ENCODE assay signal across 1 cellular context in the genomic region with DNA sequence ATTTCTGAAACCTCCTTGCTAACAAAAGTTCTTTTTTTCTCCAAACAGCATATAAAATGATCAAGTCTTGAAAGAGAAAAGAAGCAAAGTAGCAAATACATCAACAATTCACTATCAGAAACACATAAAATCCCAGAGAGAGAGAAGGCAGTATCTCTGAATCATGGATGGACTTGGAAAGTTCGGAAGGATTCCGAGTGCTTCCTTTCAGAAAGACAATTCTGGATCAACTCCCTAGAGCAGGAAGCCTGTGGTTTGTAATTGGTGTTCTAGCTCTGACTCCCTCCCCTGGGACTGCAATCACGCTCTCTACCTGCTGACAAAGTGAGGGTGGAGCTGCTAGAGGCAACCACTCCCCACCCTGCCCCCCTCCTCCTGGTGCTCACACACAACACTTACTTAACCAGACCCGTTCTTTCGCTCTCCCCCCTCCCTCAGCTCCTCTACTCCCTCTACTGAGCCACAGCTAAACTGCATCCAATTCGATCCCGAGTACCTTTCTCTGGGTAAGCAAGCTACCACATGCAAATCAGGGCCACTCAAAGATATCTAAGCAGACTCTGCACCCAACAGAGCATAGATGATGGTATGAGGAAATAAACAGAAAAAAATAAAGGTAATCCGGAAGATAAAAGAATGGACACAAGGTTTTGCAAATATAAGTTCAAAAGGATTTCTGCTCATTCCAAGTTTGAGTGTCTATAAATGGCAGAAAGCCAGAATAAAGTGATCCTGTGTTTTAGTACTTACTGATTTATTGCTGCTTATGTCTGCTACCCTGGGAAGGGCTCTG.
TF ChIP-seq lines count a peak whose summit lies in the region.

A gene (minus strand): TSS at position 235 of the 793 bp plus-strand sequence. CDS start 1,957 bp downstream, outside the sequence.

TF ChIP-seq in HepG2, 621 proteins besides CTCF, POLR2A, EP300 and RAD21 (continued from another document and continues in another):
- TF ChIP-seq, protein P1, sequence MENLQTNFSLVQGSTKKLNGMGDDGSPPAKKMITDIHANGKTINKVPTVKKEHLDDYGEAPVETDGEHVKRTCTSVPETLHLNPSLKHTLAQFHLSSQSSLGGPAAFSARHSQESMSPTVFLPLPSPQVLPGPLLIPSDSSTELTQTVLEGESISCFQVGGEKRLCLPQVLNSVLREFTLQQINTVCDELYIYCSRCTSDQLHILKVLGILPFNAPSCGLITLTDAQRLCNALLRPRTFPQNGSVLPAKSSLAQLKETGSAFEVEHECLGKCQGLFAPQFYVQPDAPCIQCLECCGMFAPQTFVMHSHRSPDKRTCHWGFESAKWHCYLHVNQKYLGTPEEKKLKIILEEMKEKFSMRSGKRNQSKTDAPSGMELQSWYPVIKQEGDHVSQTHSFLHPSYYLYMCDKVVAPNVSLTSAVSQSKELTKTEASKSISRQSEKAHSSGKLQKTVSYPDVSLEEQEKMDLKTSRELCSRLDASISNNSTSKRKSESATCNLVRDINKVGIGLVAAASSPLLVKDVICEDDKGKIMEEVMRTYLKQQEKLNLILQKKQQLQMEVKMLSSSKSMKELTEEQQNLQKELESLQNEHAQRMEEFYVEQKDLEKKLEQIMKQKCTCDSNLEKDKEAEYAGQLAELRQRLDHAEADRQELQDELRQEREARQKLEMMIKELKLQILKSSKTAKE (CRISPR knock-in tag; IDR thresholded peaks at IDR 0.05; ENCODE audit: borderline replicate concordance), result peak; percentile 42; the same call in 1 of the 2 replicates
- peak; percentile 91 for TF ChIP-seq KAT7 (CRISPR knock-in tag; IDR thresholded peaks at IDR 0.05; ENCODE audit: borderline replicate concordance)
- peak; percentile 86 for TF ChIP-seq HOXA9 (CRISPR knock-in tag; IDR thresholded peaks at IDR 0.05; ENCODE audit: borderline replicate concordance)
- no peak for TF ChIP-seq ZNF703 (CRISPR knock-in tag; IDR thresholded peaks at IDR 0.05; ENCODE audit: borderline replicate concordance)
- no peak for TF ChIP-seq ZNF484 (CRISPR knock-in tag; IDR thresholded peaks at IDR 0.05; ENCODE audit: borderline replicate concordance, low read depth)
- TF ChIP-seq, protein P2, sequence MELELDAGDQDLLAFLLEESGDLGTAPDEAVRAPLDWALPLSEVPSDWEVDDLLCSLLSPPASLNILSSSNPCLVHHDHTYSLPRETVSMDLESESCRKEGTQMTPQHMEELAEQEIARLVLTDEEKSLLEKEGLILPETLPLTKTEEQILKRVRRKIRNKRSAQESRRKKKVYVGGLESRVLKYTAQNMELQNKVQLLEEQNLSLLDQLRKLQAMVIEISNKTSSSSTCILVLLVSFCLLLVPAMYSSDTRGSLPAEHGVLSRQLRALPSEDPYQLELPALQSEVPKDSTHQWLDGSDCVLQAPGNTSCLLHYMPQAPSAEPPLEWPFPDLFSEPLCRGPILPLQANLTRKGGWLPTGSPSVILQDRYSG (CRISPR knock-in tag; IDR thresholded peaks at IDR 0.05), result no peak
- no peak for TF ChIP-seq CENPT (CRISPR knock-in tag; IDR thresholded peaks at IDR 0.05; ENCODE audit: low read depth)
- TF ChIP-seq, protein P3, sequence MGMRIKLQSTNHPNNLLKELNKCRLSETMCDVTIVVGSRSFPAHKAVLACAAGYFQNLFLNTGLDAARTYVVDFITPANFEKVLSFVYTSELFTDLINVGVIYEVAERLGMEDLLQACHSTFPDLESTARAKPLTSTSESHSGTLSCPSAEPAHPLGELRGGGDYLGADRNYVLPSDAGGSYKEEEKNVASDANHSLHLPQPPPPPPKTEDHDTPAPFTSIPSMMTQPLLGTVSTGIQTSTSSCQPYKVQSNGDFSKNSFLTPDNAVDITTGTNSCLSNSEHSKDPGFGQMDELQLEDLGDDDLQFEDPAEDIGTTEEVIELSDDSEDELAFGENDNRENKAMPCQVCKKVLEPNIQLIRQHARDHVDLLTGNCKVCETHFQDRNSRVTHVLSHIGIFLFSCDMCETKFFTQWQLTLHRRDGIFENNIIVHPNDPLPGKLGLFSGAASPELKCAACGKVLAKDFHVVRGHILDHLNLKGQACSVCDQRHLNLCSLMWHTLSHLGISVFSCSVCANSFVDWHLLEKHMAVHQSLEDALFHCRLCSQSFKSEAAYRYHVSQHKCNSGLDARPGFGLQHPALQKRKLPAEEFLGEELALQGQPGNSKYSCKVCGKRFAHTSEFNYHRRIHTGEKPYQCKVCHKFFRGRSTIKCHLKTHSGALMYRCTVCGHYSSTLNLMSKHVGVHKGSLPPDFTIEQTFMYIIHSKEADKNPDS (CRISPR knock-in tag; IDR thresholded peaks at IDR 0.05), result peak; percentile 99
- TF ChIP-seq NFKB2 (CRISPR knock-in tag; IDR thresholded peaks at IDR 0.05; ENCODE audit: borderline replicate concordance), result peak; percentile 70; the same call in 1 of the 2 replicates
- 0 out of 2 replicates have a peak, but pooled peaks have one; percentile 45 for TF ChIP-seq NFYC (CRISPR knock-in tag; IDR thresholded peaks at IDR 0.05)
- TF ChIP-seq, protein P4, sequence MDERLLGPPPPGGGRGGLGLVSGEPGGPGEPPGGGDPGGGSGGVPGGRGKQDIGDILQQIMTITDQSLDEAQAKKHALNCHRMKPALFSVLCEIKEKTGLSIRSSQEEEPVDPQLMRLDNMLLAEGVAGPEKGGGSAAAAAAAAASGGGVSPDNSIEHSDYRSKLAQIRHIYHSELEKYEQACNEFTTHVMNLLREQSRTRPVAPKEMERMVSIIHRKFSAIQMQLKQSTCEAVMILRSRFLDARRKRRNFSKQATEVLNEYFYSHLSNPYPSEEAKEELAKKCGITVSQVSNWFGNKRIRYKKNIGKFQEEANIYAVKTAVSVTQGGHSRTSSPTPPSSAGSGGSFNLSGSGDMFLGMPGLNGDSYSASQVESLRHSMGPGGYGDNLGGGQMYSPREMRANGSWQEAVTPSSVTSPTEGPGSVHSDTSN (CRISPR knock-in tag; IDR thresholded peaks at IDR 0.05), result no peak
- no peak for TF ChIP-seq ZNF564 (CRISPR knock-in tag; IDR thresholded peaks at IDR 0.05)
- TF ChIP-seq ZNF20 (CRISPR knock-in tag; IDR thresholded peaks at IDR 0.05), result no peak; the same call in 1 of the 2 replicates
- TF ChIP-seq ISX (CRISPR knock-in tag; conservative IDR thresholded peaks at IDR 0.05), result no peak
- peak; percentile 92; the same call in 1 of the 2 replicates for TF ChIP-seq CBX5 (CRISPR knock-in tag; IDR thresholded peaks at IDR 0.05; ENCODE audit: borderline replicate concordance)
- TF ChIP-seq TCF7 (IDR thresholded peaks at IDR 0.05; ENCODE audit: low read depth), result peak; percentile 62; the same call in 1 of the 2 replicates
- no peak for TF ChIP-seq NFE2 (CRISPR knock-in tag; IDR thresholded peaks at IDR 0.05)
- peak; percentile 91 for TF ChIP-seq TEAD3 (CRISPR knock-in tag; optimal IDR thresholded peaks at IDR 0.05; ENCODE audit: borderline replicate concordance)
- no peak; the same call in none of the 2 replicates for TF ChIP-seq GATAD2A (CRISPR knock-in tag; IDR thresholded peaks at IDR 0.05)
- no peak for TF ChIP-seq HES4 (CRISPR knock-in tag; IDR thresholded peaks at IDR 0.05; ENCODE audit: borderline replicate concordance)
- TF ChIP-seq IKZF1 (IDR thresholded peaks at IDR 0.05), result no peak
- no peak for TF ChIP-seq MTA3 (CRISPR knock-in tag; IDR thresholded peaks at IDR 0.05)
- TF ChIP-seq ADNP (CRISPR knock-in tag; IDR thresholded peaks at IDR 0.05), result no peak
- TF ChIP-seq ZNF781 (CRISPR knock-in tag; IDR thresholded peaks at IDR 0.05; ENCODE audit: borderline replicate concordance, not compliant biosample characterization), result peak; percentile 62
- TF ChIP-seq, protein P5, sequence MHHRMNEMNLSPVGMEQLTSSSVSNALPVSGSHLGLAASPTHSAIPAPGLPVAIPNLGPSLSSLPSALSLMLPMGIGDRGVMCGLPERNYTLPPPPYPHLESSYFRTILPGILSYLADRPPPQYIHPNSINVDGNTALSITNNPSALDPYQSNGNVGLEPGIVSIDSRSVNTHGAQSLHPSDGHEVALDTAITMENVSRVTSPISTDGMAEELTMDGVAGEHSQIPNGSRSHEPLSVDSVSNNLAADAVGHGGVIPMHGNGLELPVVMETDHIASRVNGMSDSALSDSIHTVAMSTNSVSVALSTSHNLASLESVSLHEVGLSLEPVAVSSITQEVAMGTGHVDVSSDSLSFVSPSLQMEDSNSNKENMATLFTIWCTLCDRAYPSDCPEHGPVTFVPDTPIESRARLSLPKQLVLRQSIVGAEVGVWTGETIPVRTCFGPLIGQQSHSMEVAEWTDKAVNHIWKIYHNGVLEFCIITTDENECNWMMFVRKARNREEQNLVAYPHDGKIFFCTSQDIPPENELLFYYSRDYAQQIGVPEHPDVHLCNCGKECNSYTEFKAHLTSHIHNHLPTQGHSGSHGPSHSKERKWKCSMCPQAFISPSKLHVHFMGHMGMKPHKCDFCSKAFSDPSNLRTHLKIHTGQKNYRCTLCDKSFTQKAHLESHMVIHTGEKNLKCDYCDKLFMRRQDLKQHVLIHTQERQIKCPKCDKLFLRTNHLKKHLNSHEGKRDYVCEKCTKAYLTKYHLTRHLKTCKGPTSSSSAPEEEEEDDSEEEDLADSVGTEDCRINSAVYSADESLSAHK (CRISPR knock-in tag; IDR thresholded peaks at IDR 0.05; ENCODE audit: borderline replicate concordance), result no peak; the same call in 1 of the 2 replicates
- 0 out of 2 replicates have a peak, but pooled peaks have one; percentile 60 for TF ChIP-seq XBP1 (CRISPR knock-in tag; IDR thresholded peaks at IDR 0.05)
- TF ChIP-seq MAZ (IDR thresholded peaks at IDR 0.05; ENCODE audit: borderline replicate concordance, low read depth, low read length), result peak; percentile 100
- TF ChIP-seq MAZ (CRISPR knock-in tag; IDR thresholded peaks at IDR 0.05; ENCODE audit: low read depth), result peak; percentile 98
- no peak for TF ChIP-seq AGO2 (optimal IDR thresholded peaks at IDR 0.05; ENCODE audit: low read depth, low read length)
- TF ChIP-seq POLR2AphosphoS2 (IDR thresholded peaks at IDR 0.05; ENCODE audit: low read depth, low read length), result no peak
- TF ChIP-seq, protein P6, sequence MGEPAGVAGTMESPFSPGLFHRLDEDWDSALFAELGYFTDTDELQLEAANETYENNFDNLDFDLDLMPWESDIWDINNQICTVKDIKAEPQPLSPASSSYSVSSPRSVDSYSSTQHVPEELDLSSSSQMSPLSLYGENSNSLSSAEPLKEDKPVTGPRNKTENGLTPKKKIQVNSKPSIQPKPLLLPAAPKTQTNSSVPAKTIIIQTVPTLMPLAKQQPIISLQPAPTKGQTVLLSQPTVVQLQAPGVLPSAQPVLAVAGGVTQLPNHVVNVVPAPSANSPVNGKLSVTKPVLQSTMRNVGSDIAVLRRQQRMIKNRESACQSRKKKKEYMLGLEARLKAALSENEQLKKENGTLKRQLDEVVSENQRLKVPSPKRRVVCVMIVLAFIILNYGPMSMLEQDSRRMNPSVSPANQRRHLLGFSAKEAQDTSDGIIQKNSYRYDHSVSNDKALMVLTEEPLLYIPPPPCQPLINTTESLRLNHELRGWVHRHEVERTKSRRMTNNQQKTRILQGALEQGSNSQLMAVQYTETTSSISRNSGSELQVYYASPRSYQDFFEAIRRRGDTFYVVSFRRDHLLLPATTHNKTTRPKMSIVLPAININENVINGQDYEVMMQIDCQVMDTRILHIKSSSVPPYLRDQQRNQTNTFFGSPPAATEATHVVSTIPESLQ (CRISPR knock-in tag; conservative IDR thresholded peaks at IDR 0.05), result no peak; the same call in 1 of the 2 replicates
- TF ChIP-seq HNRNPUL1 (IDR thresholded peaks at IDR 0.05; ENCODE audit: low read depth, low read length), result no peak
- TF ChIP-seq, protein P7, sequence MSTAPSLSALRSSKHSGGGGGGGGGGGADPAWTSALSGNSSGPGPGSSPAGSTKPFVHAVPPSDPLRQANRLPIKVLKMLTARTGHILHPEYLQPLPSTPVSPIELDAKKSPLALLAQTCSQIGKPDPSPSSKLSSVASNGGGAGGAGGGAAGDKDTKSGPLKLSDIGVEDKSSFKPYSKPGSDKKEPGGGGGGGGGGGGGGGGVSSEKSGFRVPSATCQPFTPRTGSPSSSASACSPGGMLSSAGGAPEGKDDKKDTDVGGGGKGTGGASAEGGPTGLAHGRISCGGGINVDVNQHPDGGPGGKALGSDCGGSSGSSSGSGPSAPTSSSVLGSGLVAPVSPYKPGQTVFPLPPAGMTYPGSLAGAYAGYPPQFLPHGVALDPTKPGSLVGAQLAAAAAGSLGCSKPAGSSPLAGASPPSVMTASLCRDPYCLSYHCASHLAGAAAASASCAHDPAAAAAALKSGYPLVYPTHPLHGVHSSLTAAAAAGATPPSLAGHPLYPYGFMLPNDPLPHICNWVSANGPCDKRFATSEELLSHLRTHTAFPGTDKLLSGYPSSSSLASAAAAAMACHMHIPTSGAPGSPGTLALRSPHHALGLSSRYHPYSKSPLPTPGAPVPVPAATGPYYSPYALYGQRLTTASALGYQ (CRISPR knock-in tag; IDR thresholded peaks at IDR 0.05), result peak; percentile 78; the same call in 1 of the 2 replicates
- TF ChIP-seq ZFP90 (CRISPR knock-in tag; IDR thresholded peaks at IDR 0.05; ENCODE audit: borderline replicate concordance), result peak; percentile 79; the same call in 1 of the 2 replicates
- no peak for TF ChIP-seq ZNF75D (CRISPR knock-in tag; IDR thresholded peaks at IDR 0.05; ENCODE audit: borderline replicate concordance)
- TF ChIP-seq KDM3A (CRISPR knock-in tag; IDR thresholded peaks at IDR 0.05; ENCODE audit: low read depth), result peak; percentile 80; the same call in 1 of the 2 replicates
- TF ChIP-seq, protein P8, sequence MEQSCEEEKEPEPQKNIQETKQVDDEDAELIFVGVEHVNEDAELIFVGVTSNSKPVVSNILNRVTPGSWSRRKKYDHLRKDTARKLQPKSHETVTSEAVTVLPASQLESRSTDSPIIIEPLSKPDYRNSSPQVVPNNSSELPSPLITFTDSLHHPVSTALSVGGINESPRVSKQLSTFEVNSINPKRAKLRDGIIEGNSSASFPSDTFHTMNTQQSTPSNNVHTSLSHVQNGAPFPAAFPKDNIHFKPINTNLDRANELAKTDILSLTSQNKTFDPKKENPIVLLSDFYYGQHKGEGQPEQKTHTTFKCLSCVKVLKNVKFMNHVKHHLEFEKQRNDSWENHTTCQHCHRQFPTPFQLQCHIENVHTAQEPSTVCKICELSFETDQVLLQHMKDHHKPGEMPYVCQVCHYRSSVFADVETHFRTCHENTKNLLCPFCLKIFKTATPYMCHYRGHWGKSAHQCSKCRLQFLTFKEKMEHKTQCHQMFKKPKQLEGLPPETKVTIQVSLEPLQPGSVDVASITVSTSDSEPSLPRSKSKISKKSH (CRISPR knock-in tag; IDR thresholded peaks at IDR 0.05; ENCODE audit: borderline replicate concordance), result no peak; the same call in 1 of the 2 replicates
- TF ChIP-seq, protein P9, sequence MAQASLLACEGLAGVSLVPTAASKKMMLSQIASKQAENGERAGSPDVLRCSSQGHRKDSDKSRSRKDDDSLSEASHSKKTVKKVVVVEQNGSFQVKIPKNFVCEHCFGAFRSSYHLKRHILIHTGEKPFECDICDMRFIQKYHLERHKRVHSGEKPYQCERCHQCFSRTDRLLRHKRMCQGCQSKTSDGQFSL (CRISPR knock-in tag; IDR thresholded peaks at IDR 0.05), result peak; percentile 95
- peak; percentile 59; the same call in 1 of the 2 replicates for TF ChIP-seq SOX13 (IDR thresholded peaks at IDR 0.05)
- peak in 1 of 2 experiments; percentile 84; a peak in 2 of 4 replicates for TF ChIP-seq SOX13 (CRISPR knock-in tag; conservative IDR thresholded peaks at IDR 0.05 in 1 of 2, IDR thresholded peaks at IDR 0.05 in 1 of 2)
